In the genomic region with DNA sequence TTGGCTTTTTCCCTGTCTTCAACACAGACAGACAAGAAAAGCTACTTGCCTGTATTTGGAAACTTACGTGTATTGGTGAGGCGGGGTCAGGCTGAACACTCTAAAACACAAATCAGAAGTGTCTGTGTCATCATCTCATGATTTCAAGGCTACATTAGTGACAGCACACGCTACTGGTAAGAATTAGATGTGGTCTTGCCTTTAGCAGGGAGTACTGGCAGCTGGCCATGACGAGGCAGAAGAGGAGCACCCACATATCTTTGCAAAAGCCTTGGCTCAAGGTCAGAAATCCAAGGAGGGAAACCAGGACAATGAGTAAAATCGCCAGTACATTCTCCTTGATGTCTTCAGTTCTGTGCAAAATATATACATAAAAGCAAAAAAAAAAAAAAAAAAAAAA, we compare ENCODE assay signal across 28 cellular contexts.
"Had no signal": no experiment of that assay in that cellular context is flagged by ENCODE, and none has a peak within 500 bp of the region (broad histone marks: within the 10 kb centered on the region; RNA-seq: fewer than 3 reads in every experiment).

No MANE protein-coding gene starts in this region.

- H3K4me1 Mint-ChIP-seq: activated naive CD8-positive, alpha-beta T cell treated with anti-CD3 and anti-CD28 coated beads for 36 hours had no signal

- H3K36me3 ChIP-seq: SJCRH30 had no signal

- H3K27ac ChIP-seq: body of pancreas, breast epithelium, SJCRH30, VCaP had no signal

- H3K9ac ChIP-seq: SK-N-SH had no signal

- DNase-seq: activated CD4-positive, alpha-beta T cell treated with anti-CD3 and anti-CD28 coated beads for 1 hour; activated CD4-positive, alpha-beta T cell treated with anti-CD3 and anti-CD28 coated beads for 48 hours; activated CD4-positive, alpha-beta T cell treated with anti-CD3 and anti-CD28 coated beads, Interleukin-2, amount 50 U/mL, for 48 hours; activated CD4-positive, CD25-positive, alpha-beta regulatory T cell; activated CD8-positive, alpha-beta T cell treated with anti-CD3 and anti-CD28 coated beads, Interleukin-2, amount 10 ng/mL, durations not matched to agents 7 days and 5 days; activated effector memory CD4-positive, alpha-beta T cell treated with Interleukin-2 at 50 U/mL for 16 hours; activated naive CD4-positive, alpha-beta T cell treated with anti-CD3 and anti-CD28 coated beads, Interleukin-2, amount 50 U/mL, for 16 hours; activated naive CD8-positive, alpha-beta T cell treated with anti-CD3 and anti-CD28 coated beads for 36 hours; activated T-cell treated with anti-CD3 and anti-CD28 coated beads, Interleukin-2, amount 50 U/mL, for 24 hours; body of pancreas; NCI-H1092 treated with DMSO at 0.1 percent for 48 hours; NCI-H1417; NCI-H146; NCI-H187; NCI-H2029 treated with DMSO at 0.1 percent for 48 hours; NCI-H2107; NCI-H2171; NCI-H510A; NCI-H526; NCI-H748 treated with DMSO at 0.1 percent for 48 hours; SHP77; SJCRH30; SK-N-SH; T-helper 2 cell; T-helper 9 cell had no signal

- H3K4me3 ChIP-seq: body of pancreas, breast epithelium, K562, SJCRH30 had no signal

- H3K9me2 ChIP-seq: SK-N-SH had no signal

- H3K4me1 ChIP-seq: body of pancreas, breast epithelium, SJCRH30 had no signal

- H3K9me3 Mint-ChIP-seq: activated naive CD8-positive, alpha-beta T cell treated with anti-CD3 and anti-CD28 coated beads for 36 hours; activated T-cell treated with anti-CD3 and anti-CD28 coated beads, Interleukin-2, amount 50 U/mL, for 24 hours had no signal

- H3K27me3 ChIP-seq: body of pancreas, breast epithelium had no signal

- ATAC-seq: activated CD8-positive, alpha-beta T cell treated with anti-CD3 and anti-CD28 coated beads, Interleukin-2, amount 10 ng/mL, durations not matched to agents 7 days and 5 days; body of pancreas; K562 had no signal

- H3K27ac Mint-ChIP-seq: activated CD8-positive, alpha-beta T cell treated with anti-CD3 and anti-CD28 coated beads, Interleukin-2, amount 10 ng/mL, durations not matched to agents 7 days and 5 days; activated naive CD8-positive, alpha-beta T cell treated with anti-CD3 and anti-CD28 coated beads for 36 hours; activated T-cell treated with anti-CD3 and anti-CD28 coated beads, Interleukin-2, amount 50 U/mL, for 24 hours had no signal

- H3K27me3 Mint-ChIP-seq: activated naive CD8-positive, alpha-beta T cell treated with anti-CD3 and anti-CD28 coated beads for 36 hours; activated T-cell treated with anti-CD3 and anti-CD28 coated beads, Interleukin-2, amount 50 U/mL, for 24 hours had no signal

- H3K4me3 Mint-ChIP-seq: activated CD8-positive, alpha-beta T cell treated with anti-CD3 and anti-CD28 coated beads, Interleukin-2, amount 10 ng/mL, durations not matched to agents 7 days and 5 days; activated naive CD8-positive, alpha-beta T cell treated with anti-CD3 and anti-CD28 coated beads for 36 hours; activated T-cell treated with anti-CD3 and anti-CD28 coated beads, Interleukin-2, amount 50 U/mL, for 24 hours had no signal

- H3K4me2 ChIP-seq: SK-N-SH had no signal
